ENCODE assay signal across 8 cellular contexts in the genomic region with DNA sequence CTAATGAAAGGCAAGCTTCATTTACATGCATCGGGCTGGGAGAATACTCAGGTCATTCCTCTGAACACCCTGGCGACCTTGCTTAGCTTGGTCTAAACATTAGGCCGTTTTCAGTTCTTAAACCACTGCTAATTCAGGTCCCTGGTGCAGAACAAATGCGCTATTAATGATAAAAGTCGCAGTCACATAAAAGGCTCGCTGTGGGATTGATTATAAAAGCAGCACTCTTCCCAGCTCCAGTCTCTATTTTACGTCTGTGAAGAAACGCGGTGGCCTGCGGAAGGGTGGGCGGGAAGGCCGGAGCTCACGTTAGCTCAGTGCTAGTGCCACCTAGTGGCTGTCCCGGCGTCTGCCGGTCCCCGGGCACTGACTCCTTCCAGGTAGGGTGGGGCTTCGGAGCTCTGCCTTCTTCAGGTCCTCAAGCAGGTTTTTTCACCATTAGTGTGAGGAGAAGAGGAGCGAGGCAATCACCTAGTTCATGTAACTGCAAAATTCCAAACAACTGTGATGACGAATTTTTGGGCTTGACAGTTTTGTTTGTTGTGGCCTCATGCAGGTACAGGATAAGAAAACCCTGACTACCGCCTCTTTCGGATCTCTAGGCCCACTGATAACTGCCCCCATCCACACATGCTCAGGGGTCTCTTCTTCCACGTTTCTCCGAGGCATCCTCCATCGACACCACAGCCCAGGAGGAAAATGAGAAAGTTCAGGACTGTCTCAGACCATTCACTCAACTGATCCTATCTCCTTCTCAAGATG.
A peak's percentile ranks its signal among the peaks of the same experiment; 100 is the strongest.
DNase-seq lines count a peak whose midpoint lies in the region; ATAC-seq, FAIRE-seq and TF ChIP-seq lines count a peak whose summit lies in the region.

No MANE protein-coding gene starts in this region.

- 27% methylated on average over 25 of the region's 25 CpGs; no CpG with 5 or more reads in 1 of the 2 experiments for WGBS in H1 (ENCODE audit: extremely low coverage in 1 of 2, insufficient coverage in 1 of 2, insufficient read length in 1 of 2, insufficient replicate concordance in 2 of 2, low coverage in 1 of 2, low lambda C conversion rate in 2 of 2, missing lambda C conversion rate in 1 of 2), 2 experiments

- H3K4me2 ChIP-seq in H1 (ENCODE audit: insufficient read depth in 1 of 2, low read depth in 2 of 2, low read length in 2 of 2), result peak overlapping the region; percentile 12 to 63; a peak in 3 of 4 replicates

- peak; percentile 90 to 97 (median 95) for TF ChIP-seq CTCF in H1 (IDR thresholded peaks at IDR 0.05; ENCODE audit: control extremely low read depth in 1 of 3, insufficient read depth in 1 of 3, low read depth in 1 of 3, low read length in 3 of 3)

- peak overlapping the region; percentile 57; the same call in 1 of the 2 replicates for H2AFZ ChIP-seq in H1 (ENCODE audit: low read length)

- POLR2A ChIA-PET in H1 (lab: Charles Lee; ENCODE audit: partially characterized antibody), result interaction anchor here (0.6 to 1.3 kb wide), 6 partner anchors 8 to 204 kb away, joined by 3 to 5 read pairs (median 3); partner anchors contain the start of gene HSPA8

- DNase-seq in EH (ENCODE audit: low read depth), result peak; percentile 73
- DNase-seq in NCI-H82 treated with DMSO at 0.1 percent for 48 hours (lab: John Stamatoyannopoulos, UW; ENCODE audit: unreplicated experiment), result peak; percentile 18
- peak; percentile 83 for DNase-seq in activated CD8-positive, alpha-beta memory T cell treated with anti-CD3 and anti-CD28 coated beads for 24 hours
- DNase-seq in H1 (ENCODE audit: low read depth in 1 of 2, low spot score in 2 of 2), result peak; percentile 68 to 97
- peak; percentile 69 for DNase-seq in midbrain (lab: John Stamatoyannopoulos, UW)
- peak; percentile 18 to 28 for DNase-seq in stimulated activated CD8-positive, alpha-beta memory T cell treated with anti-CD3 and anti-CD28 coated beads, Interleukin-15, amount 100 ng/mL, for 4 hours (ENCODE audit: low read depth in 2 of 2)

- H2BK120ac ChIP-seq in H1 (replicated peaks; ENCODE audit: low read depth, low read length), result peak overlapping the region; percentile 76

- no peaks in the 10 kb centered on the region for H4K20me1 ChIP-seq in H1 (replicated peaks in 1 of 2; ENCODE audit: control insufficient read depth in 1 of 2, insufficient read depth in 2 of 2, low read length in 2 of 2)

- TF ChIP-seq EP300 in H1 (IDR thresholded peaks at IDR 0.05; ENCODE audit: borderline replicate concordance in 1 of 2, low read depth in 2 of 2, low read length in 2 of 2), result no peak

- CTCF ChIA-PET in H1 (lab: Charles Lee; ENCODE audit: partially characterized antibody), result interaction anchor here (0.6 to 18.3 kb wide), 49 partner anchors 8 to 358 kb away, joined by 3 to 286 read pairs (median 4); no protein-coding TSS in a partner anchor

- no peaks in the 10 kb centered on the region; the same call in 1 of the 2 replicates for H3K23me2 ChIP-seq in H1 (ENCODE audit: low read depth, low read length)

- H4K91ac ChIP-seq in H1 (replicated peaks; ENCODE audit: insufficient read length, low read length), result no peak overlapping the region

- H3K79me2 ChIP-seq in H1 (ENCODE audit: control insufficient read depth in 1 of 2, insufficient read depth in 2 of 2, low read length in 2 of 2), result no peaks in the 10 kb centered on the region

- H3K36me3 ChIP-seq in H1 (ENCODE audit: control insufficient read depth in 2 of 4, insufficient read depth in 4 of 4, low read length in 3 of 4), result no peaks in the 10 kb centered on the region

- no peak overlapping the region for H4K5ac ChIP-seq in H1 (ENCODE audit: insufficient read length, low read depth, low read length)

- H3K9ac ChIP-seq in H1 (replicated peaks in 1 of 4; ENCODE audit: extremely low read depth in 1 of 4, low read depth in 3 of 4, low read length in 3 of 4), result no peak overlapping the region

- TF ChIP-seq RAD21 in H1 (IDR thresholded peaks at IDR 0.05 in 1 of 2, conservative IDR thresholded peaks at IDR 0.05 in 1 of 2; ENCODE audit: low read depth in 2 of 2, low read length in 2 of 2), result peak; percentile 85 to 88

- no peak overlapping the region for H2BK5ac ChIP-seq in H1 (ENCODE audit: low read depth, low read length)

- ATAC-seq in HG02840 (IDR thresholded peaks at IDR 0.05; ENCODE audit: low FRiP score, unreplicated experiment) (peak; percentile 56), HG03097 (IDR thresholded peaks at IDR 0.05; ENCODE audit: low FRiP score, unreplicated experiment) (no peak)

- H3K14ac ChIP-seq in H1 (ENCODE audit: insufficient read length), result no peak overlapping the region

- no peak overlapping the region for H2AK5ac ChIP-seq in H1 (ENCODE audit: low read depth, low read length)

- no peak overlapping the region for H2BK20ac ChIP-seq in H1 (ENCODE audit: low read length)

- peak; percentile 74 for FAIRE-seq in H1 (lab: Jason Lieb, UNC)

- H2BK12ac ChIP-seq in H1 (ENCODE audit: low read depth, low read length), result no peak overlapping the region

- H3K4ac ChIP-seq in H1 (replicated peaks; ENCODE audit: insufficient read length, low read depth, low read length), result no peak overlapping the region

- H4K8ac ChIP-seq in H1 (ENCODE audit: extremely low read depth, insufficient read depth, low read length), result no peak overlapping the region

- peak overlapping the region in 2 of 4 experiments; percentile 34 to 38; a peak in 1 of 8 replicates for H3K4me3 ChIP-seq in H1 (ENCODE audit: extremely low read depth in 1 of 4, insufficient read depth in 2 of 4, low read depth in 3 of 4, low read length in 4 of 4)

- peaks cover 0 to 2% (median 0%) of the 10 kb centered on the region in 4 experiments; a peak in 1 of 7 replicates for H3K27me3 ChIP-seq in H1 (replicated peaks in 1 of 4; ENCODE audit: control insufficient read depth in 3 of 4, extremely low read depth in 1 of 4, insufficient read depth in 3 of 4, low read length in 3 of 4)

- no peak overlapping the region for H3K56ac ChIP-seq in H1 (replicated peaks; ENCODE audit: insufficient read length, low read depth, low read length)

- peaks cover 18 to 20% of the 10 kb centered on the region in 2 experiments for H3K9me3 ChIP-seq in H1 (ENCODE audit: insufficient read depth in 2 of 2, low read depth in 1 of 2, low read length in 1 of 2)

- no peaks in the 10 kb centered on the region for H3K79me1 ChIP-seq in H1 (ENCODE audit: low read depth, low read length)

- peaks cover 0 to 2% (median 0%) of the 10 kb centered on the region in 4 experiments; a peak in 1 of 7 replicates for H3K4me1 ChIP-seq in H1 (replicated peaks in 1 of 4; ENCODE audit: control insufficient read depth in 3 of 4, insufficient read depth in 4 of 4, low read length in 3 of 4)

- H3K18ac ChIP-seq in H1 (ENCODE audit: extremely low read depth, low read length), result no peak overlapping the region

- no peak overlapping the region for H3K23ac ChIP-seq in H1 (ENCODE audit: insufficient read length)

- H3K27ac ChIP-seq in H1 (ENCODE audit: low read depth, low read length), result no peak overlapping the region

- H2BK15ac ChIP-seq in H1 (ENCODE audit: low read length), result peak overlapping the region; percentile 84; the same call in 1 of the 2 replicates

- peak in 1 of 2 experiments; percentile 57; a peak in 1 of 3 replicates for TF ChIP-seq POLR2A in H1 (IDR thresholded peaks at IDR 0.05; ENCODE audit: control extremely low read depth in 1 of 2, low read depth in 2 of 2, low read length in 2 of 2)

TF ChIP-seq in H1, 55 proteins besides CTCF, POLR2A, EP300 and RAD21 (continues in another document):
- TF ChIP-seq CREB1 (IDR thresholded peaks at IDR 0.05) (peak; percentile 60), MAFK (IDR thresholded peaks at IDR 0.05; ENCODE audit: low read depth, low read length) (no peak), RFX5 (IDR thresholded peaks at IDR 0.05; ENCODE audit: borderline replicate concordance, low read depth, low read length) (no peak), TBP (IDR thresholded peaks at IDR 0.05; ENCODE audit: low read depth, low read length) (0 out of 2 replicates have a peak, but pooled peaks have one; percentile 46), CEBPB (IDR thresholded peaks at IDR 0.05; ENCODE audit: low read depth, low read length) (no peak), KDM1A (IDR thresholded peaks at IDR 0.05; ENCODE audit: borderline replicate concordance, low read length) (no peak), SP1 (IDR thresholded peaks at IDR 0.05; ENCODE audit: low read depth, low read length) (no peak), TAF7 (optimal IDR thresholded peaks at IDR 0.05; ENCODE audit: borderline replicate concordance, low read depth, low read length) (peak; percentile 76), SAP30 (IDR thresholded peaks at IDR 0.05; ENCODE audit: insufficient read depth, insufficient replicate concordance, low read length) (no peak), EZH2 (IDR thresholded peaks at IDR 0.05; ENCODE audit: low read depth, low read length, severe bottlenecking) (no peak), POU5F1 (IDR thresholded peaks at IDR 0.05; ENCODE audit: low read depth, low read length) (0 out of 2 replicates have a peak, but pooled peaks have one; percentile 6), JUND (IDR thresholded peaks at IDR 0.05; ENCODE audit: low read length) (no peak), JUN (IDR thresholded peaks at IDR 0.05; ENCODE audit: low read depth, low read length) (no peak), EGR1 (IDR thresholded peaks at IDR 0.05; ENCODE audit: borderline replicate concordance, low read depth, low read length) (peak; percentile 62; the same call in 1 of the 2 replicates), YY1 (IDR thresholded peaks at IDR 0.05; ENCODE audit: low read depth, low read length) (no peak), RBBP5 (IDR thresholded peaks at IDR 0.05; ENCODE audit: borderline replicate concordance, low read depth, low read length) (no peak), BCL11A (IDR thresholded peaks at IDR 0.05; ENCODE audit: low read depth in 2 of 2, low read length in 2 of 2) (no peak), MAX (IDR thresholded peaks at IDR 0.05) (peak; percentile 52; the same call in 1 of the 2 replicates), CHD1 (IDR thresholded peaks at IDR 0.05; ENCODE audit: low read depth, low read length) (no peak), NRF1 (IDR thresholded peaks at IDR 0.05; ENCODE audit: low read depth, low read length) (no peak), ASH2L (IDR thresholded peaks at IDR 0.05; ENCODE audit: low read length) (no peak), SRF (IDR thresholded peaks at IDR 0.05; ENCODE audit: low read depth, low read length) (no peak), SIN3A (conservative IDR thresholded peaks at IDR 0.05 in 1 of 2, IDR thresholded peaks at IDR 0.05 in 1 of 2; ENCODE audit: low read depth in 1 of 2, low read length in 2 of 2) (no peak)
- TF ChIP-seq, protein P1, sequence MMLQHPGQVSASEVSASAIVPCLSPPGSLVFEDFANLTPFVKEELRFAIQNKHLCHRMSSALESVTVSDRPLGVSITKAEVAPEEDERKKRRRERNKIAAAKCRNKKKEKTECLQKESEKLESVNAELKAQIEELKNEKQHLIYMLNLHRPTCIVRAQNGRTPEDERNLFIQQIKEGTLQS (IDR thresholded peaks at IDR 0.05; ENCODE audit: insufficient read depth, low read depth, low read length), result no peak

Comparison
In these comparisons a context has a peak if more than half of its experiments do, and no peak if none do; other contexts are left out.
1. DNase-seq: peak in every context shown above with its lines; median percentile 83 in activated CD8-positive, alpha-beta memory T cell treated with anti-CD3 and anti-CD28 coated beads for 24 hours; 82 in H1; 73 in EH; 69 in midbrain; 23 in stimulated activated CD8-positive, alpha-beta memory T cell treated with anti-CD3 and anti-CD28 coated beads, Interleukin-15, amount 100 ng/mL, for 4 hours; 18 in NCI-H82 treated with DMSO at 0.1 percent for 48 hours.